Comparison of ENCODE assay signal across 21 cellular contexts in genomic region chr1:118982816-118983557, GRCh38. TPM values are rescaled to one million over a fixed set of nuclear protein-coding genes. Genes with fewer than 3 reads are reported as not detected.
DNase-seq lines count a peak whose midpoint lies in the region; ATAC-seq and TF ChIP-seq lines count a peak whose summit lies in the region.
"Had no signal": no experiment of that assay in that cellular context is flagged by ENCODE, and none has a peak within 500 bp of the region (broad histone marks: within the 10 kb centered on the region; RNA-seq: fewer than 3 reads in every experiment).

No MANE protein-coding gene starts in this region.

- no peak overlapping the region for H3K27ac Mint-ChIP-seq in effector memory CD8-positive, alpha-beta T cell
- H3K27ac Mint-ChIP-seq: activated CD8-positive, alpha-beta memory T cell treated with anti-CD3 and anti-CD28 coated beads, Interleukin-2, amount 10 ng/mL, durations not matched to agents 7 days and 5 days; activated naive CD8-positive, alpha-beta T cell; CD8-positive, alpha-beta T cell had no signal

- DNase-seq in GM20000 (ENCODE audit: low spot score) (peak; percentile 11), SJSA1 (ENCODE audit: low read depth in 1 of 2, low spot score in 2 of 2) (peak in 1 of 2 experiments; percentile 70), foreskin fibroblast (no peak), gastrocnemius medialis (no peak), HuH-7 (ENCODE audit: low spot score) (no peak)
- no peak for DNase-seq in effector memory CD8-positive, alpha-beta T cell
- no peak for DNase-seq in activated CD8-positive, alpha-beta memory T cell treated with anti-CD3 and anti-CD28 coated beads for 24 hours
- DNase-seq: activated CD4-positive, alpha-beta T cell treated with anti-CD3 and anti-CD28 coated beads for 1 hour; activated CD8-positive, alpha-beta memory T cell treated with anti-CD3 and anti-CD28 coated beads, Interleukin-2, amount 10 ng/mL, durations not matched to agents 7 days and 5 days; CD8-positive, alpha-beta T cell; DMS53; hippocampal formation; kidney; NCI-H1417; NCI-H524; small intestine; stimulated activated naive CD4-positive, alpha-beta T cell; thyroid gland had no signal

- H3K27me3 ChIP-seq in SJSA1 (replicated peaks) (no peaks in the 10 kb centered on the region), gastrocnemius medialis (no peaks in the 10 kb centered on the region)

- H3K9me3 ChIP-seq in SJSA1 (replicated peaks) (no peaks in the 10 kb centered on the region), gastrocnemius medialis (no peaks in the 10 kb centered on the region)
- H3K9me3 ChIP-seq: HAP-1, thyroid gland had no signal

- peaks cover 75% of the 10 kb centered on the region for H3K36me3 ChIP-seq in SJSA1
- H3K36me3 ChIP-seq in gastrocnemius medialis = no peaks in the 10 kb centered on the region
- H3K36me3 ChIP-seq: HAP-1, thyroid gland had no signal

- ATAC-seq in gastrocnemius medialis = no peak
- ATAC-seq in effector memory CD8-positive, alpha-beta T cell (replicated peaks) = no peak
- ATAC-seq: activated CD8-positive, alpha-beta memory T cell treated with anti-CD3 and anti-CD28 coated beads, Interleukin-2, amount 10 ng/mL, durations not matched to agents 7 days and 5 days; CD8-positive, alpha-beta T cell had no signal

- H3K36me3 Mint-ChIP-seq in effector memory CD8-positive, alpha-beta T cell (ENCODE audit: insufficient read depth) = no peaks in the 10 kb centered on the region
- H3K36me3 Mint-ChIP-seq: CD8-positive, alpha-beta T cell had no signal

- H3K4me1 Mint-ChIP-seq in effector memory CD8-positive, alpha-beta T cell (ENCODE audit: low read depth in 2 of 2) = peaks cover 3 to 9% of the 10 kb centered on the region in 2 donors

- no peak for TF ChIP-seq CTCF in GM20000 (IDR thresholded peaks at IDR 0.05; ENCODE audit: extremely low read depth, missing control alignments)
- TF ChIP-seq CTCF in foreskin fibroblast (IDR thresholded peaks at IDR 0.05; ENCODE audit: low read depth, low read length) = no peak
- TF ChIP-seq CTCF in gastrocnemius medialis (IDR thresholded peaks at IDR 0.05 in 4 of 5, conservative IDR thresholded peaks at IDR 0.05 in 1 of 5) = no peak

- H3K4me3 Mint-ChIP-seq in effector memory CD8-positive, alpha-beta T cell = no peak overlapping the region
- H3K4me3 Mint-ChIP-seq: activated CD8-positive, alpha-beta memory T cell treated with anti-CD3 and anti-CD28 coated beads, Interleukin-2, amount 10 ng/mL, durations not matched to agents 7 days and 5 days; CD8-positive, alpha-beta T cell had no signal

- H3K27ac ChIP-seq in SJSA1 (peak overlapping the region; percentile 89), gastrocnemius medialis (peak overlapping the region; percentile 85 to 96 (median 94))
- H3K27ac ChIP-seq: thyroid gland had no signal

- H3K27me3 Mint-ChIP-seq in effector memory CD8-positive, alpha-beta T cell = peaks cover 93 to 100% of the 10 kb centered on the region in 2 donors

- in situ Hi-C loops in gastrocnemius medialis (cut with MboI; ENCODE audit: low sequenced_read_pairs in 4 of 4) = no loop called here

- intact Hi-C loops in gastrocnemius medialis (cut with DNase I; ENCODE audit: low total_unique reads) = no loop called here

- peaks cover 0 to 7% of the 10 kb centered on the region in 2 donors for H3K9me3 Mint-ChIP-seq in effector memory CD8-positive, alpha-beta T cell
- H3K9me3 Mint-ChIP-seq: CD8-positive, alpha-beta T cell had no signal

- H3K4me3 ChIP-seq in SJSA1 (peak overlapping the region; percentile 66), foreskin fibroblast (ENCODE audit: low read depth in 1 of 2, low read length in 2 of 2) (peak overlapping the region; percentile 63 to 74), gastrocnemius medialis (peak overlapping the region; percentile 27 to 87 (median 83))
- H3K4me3 ChIP-seq: HAP-1, lung, thyroid gland had no signal

- no peak for TF ChIP-seq POLR2A in gastrocnemius medialis (IDR thresholded peaks at IDR 0.05)

- peaks cover 33% of the 10 kb centered on the region for H3K4me1 ChIP-seq in SJSA1 (replicated peaks)
- H3K4me1 ChIP-seq in gastrocnemius medialis = peaks cover 46 to 50% of the 10 kb centered on the region in 2 donors
- H3K4me1 ChIP-seq: HAP-1 had no signal

RNA-seq across cellular contexts. Expression of gene TBX15, which starts 5.2 kb away (rescaled TPM):
- 16.0 and 31.0 TPM in 2 replicates for total RNA-seq in SJSA1 (2014; rRNA removed; shearing (Covaris generic))
- total RNA-seq in gastrocnemius medialis = 100 to 1,000 TPM in 3 of 4 donors, 10 to 100 TPM in 1; 91.4 to 275 (median 245) TPM
- total RNA-seq: activated CD8-positive, alpha-beta memory T cell treated with anti-CD3 and anti-CD28 coated beads, Interleukin-2, amount 10 ng/mL, durations not matched to agents 7 days and 5 days had no signal
